19 cellular contexts compared by ENCODE assay signal in the genomic region with DNA sequence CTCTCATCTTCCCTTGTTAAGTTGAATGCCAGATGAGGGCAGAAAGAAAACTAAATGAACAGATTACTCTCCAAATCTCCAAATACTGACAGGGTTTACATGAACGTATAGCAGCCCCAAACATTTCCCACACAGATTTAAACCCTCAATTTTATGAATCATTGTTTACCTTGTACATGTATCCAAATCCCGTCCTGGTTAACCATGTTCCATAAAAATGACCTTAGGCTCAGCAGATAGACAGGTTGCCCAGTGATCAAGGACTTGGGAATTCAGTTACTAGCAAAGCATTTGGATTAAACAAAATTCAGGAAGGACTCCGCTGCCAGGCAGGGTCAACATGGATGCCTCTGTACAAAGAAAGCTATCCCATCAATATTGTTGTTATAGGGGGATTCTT.
DNase-seq lines count a peak whose midpoint lies in the region; ATAC-seq, FAIRE-seq and TF ChIP-seq lines count a peak whose summit lies in the region.
"Had no signal": no experiment of that assay in that cellular context is flagged by ENCODE, and none has a peak within 500 bp of the region (broad histone marks: within the 10 kb centered on the region; RNA-seq: fewer than 3 reads in every experiment).

No MANE protein-coding gene starts in this region.

- H3K4me3 ChIP-seq in IMR-90 (ENCODE audit: insufficient read depth, low read depth, low read length) = no peak overlapping the region
- H3K4me3 ChIP-seq in H1 (ENCODE audit: extremely low read depth in 1 of 4, insufficient read depth in 2 of 4, low read depth in 3 of 4, low read length in 4 of 4) = no peak overlapping the region
- no peak overlapping the region for H3K4me3 ChIP-seq in CD4-positive, alpha-beta memory T cell (ENCODE audit: low read length in 2 of 2)
- H3K4me3 ChIP-seq: BLaER1 had no signal

- H3K23ac ChIP-seq in IMR-90 (ENCODE audit: low read depth, low read length) (no peak overlapping the region), H1 (ENCODE audit: insufficient read length) (no peak overlapping the region)

- TF ChIP-seq EP300 in H1 (IDR thresholded peaks at IDR 0.05; ENCODE audit: borderline replicate concordance in 1 of 2, low read depth in 2 of 2, low read length in 2 of 2) = no peak

- H3K9ac ChIP-seq in IMR-90 (ENCODE audit: low read depth, low read length) (no peak overlapping the region), H1 (replicated peaks in 1 of 4; ENCODE audit: extremely low read depth in 1 of 4, low read depth in 3 of 4, low read length in 3 of 4) (no peak overlapping the region)
- H3K9ac ChIP-seq: BLaER1 had no signal

- no CpG with 5 or more reads among the region's 3 CpGs for WGBS in IMR-90 (ENCODE audit: extremely low coverage in 2 of 2, insufficient read length in 1 of 2), 2 experiments
- 85% methylated on average over 3 of the region's 3 CpGs; no CpG with 5 or more reads in 1 of the 2 experiments for WGBS in H1 (ENCODE audit: extremely low coverage in 1 of 2, insufficient coverage in 1 of 2, insufficient read length in 1 of 2, insufficient replicate concordance in 2 of 2, low coverage in 1 of 2, low lambda C conversion rate in 2 of 2, missing lambda C conversion rate in 1 of 2), 2 experiments

- H3K4me1 Mint-ChIP-seq in CD4-positive, alpha-beta memory T cell = no peaks in the 10 kb centered on the region
- H3K4me1 Mint-ChIP-seq: B cell; CD4-positive, CD25-positive, alpha-beta regulatory T cell; CD8-positive, alpha-beta memory T cell; H9 had no signal

- no TSS peak for BruUV-seq in IMR-90 (replicated peaks; lab: Mats Ljungman, UMichigan)

- H2BK5ac ChIP-seq in IMR-90 (ENCODE audit: low read depth, low read length, poor library complexity, severe bottlenecking) (no peak overlapping the region), H1 (ENCODE audit: low read depth, low read length) (no peak overlapping the region)

- H4K91ac ChIP-seq in IMR-90 (ENCODE audit: insufficient read depth, low read depth, low read length) (no peak overlapping the region), H1 (replicated peaks; ENCODE audit: insufficient read length, low read length) (no peak overlapping the region)

- no peak overlapping the region for H3K56ac ChIP-seq in IMR-90 (ENCODE audit: extremely low read depth, insufficient read depth, low read length)
- H3K56ac ChIP-seq in H1 (replicated peaks; ENCODE audit: insufficient read length, low read depth, low read length) = no peak overlapping the region

- no peaks in the 10 kb centered on the region for H3K9me3 Mint-ChIP-seq in CD4-positive, alpha-beta memory T cell

- H3K27me3 Mint-ChIP-seq in CD4-positive, alpha-beta memory T cell = peaks cover 3 to 7% of the 10 kb centered on the region in 2 donors

- no peaks in the 10 kb centered on the region; the same call in 1 of the 2 replicates for H3K9me3 ChIP-seq in IMR-90 (ENCODE audit: control insufficient read depth, insufficient read depth, low read length)
- H3K9me3 ChIP-seq in H1 (ENCODE audit: insufficient read depth in 2 of 2, low read depth in 1 of 2, low read length in 1 of 2) = no peaks in the 10 kb centered on the region
- H3K9me3 ChIP-seq in CD4-positive, alpha-beta memory T cell (ENCODE audit: control insufficient read depth in 1 of 2, low read length in 2 of 2) = no peaks in the 10 kb centered on the region
- H3K9me3 ChIP-seq: BLaER1 had no signal

- TF ChIP-seq CTCF in IMR-90 (conservative IDR thresholded peaks at IDR 0.05; ENCODE audit: low read depth, low read length) (no peak), H1 (IDR thresholded peaks at IDR 0.05; ENCODE audit: control extremely low read depth in 1 of 3, insufficient read depth in 1 of 3, low read depth in 1 of 3, low read length in 3 of 3) (no peak)

- no peak overlapping the region for H3K4me2 ChIP-seq in IMR-90 (ENCODE audit: low read depth, low read length)
- no peak overlapping the region for H3K4me2 ChIP-seq in H1 (ENCODE audit: insufficient read depth in 1 of 2, low read depth in 2 of 2, low read length in 2 of 2)
- H3K4me2 ChIP-seq: BLaER1 had no signal

- TF ChIP-seq RAD21 in IMR-90 (IDR thresholded peaks at IDR 0.05; ENCODE audit: low read length) = no peak
- no peak for TF ChIP-seq RAD21 in H1 (IDR thresholded peaks at IDR 0.05 in 1 of 2, conservative IDR thresholded peaks at IDR 0.05 in 1 of 2; ENCODE audit: low read depth in 2 of 2, low read length in 2 of 2)

- no peak overlapping the region for H3K4me3 Mint-ChIP-seq in CD4-positive, alpha-beta memory T cell
- H3K4me3 Mint-ChIP-seq: B cell; CD4-positive, CD25-positive, alpha-beta regulatory T cell; CD8-positive, alpha-beta memory T cell; H9 had no signal

- H2AFZ ChIP-seq in IMR-90 (replicated peaks; ENCODE audit: low read length, poor library complexity) (no peak overlapping the region), H1 (ENCODE audit: low read length) (peak overlapping the region; percentile 92)

- H2BK20ac ChIP-seq in IMR-90 (ENCODE audit: low read depth, low read length) (no peak overlapping the region; the same call in 1 of the 2 replicates), H1 (ENCODE audit: low read length) (no peak overlapping the region)

- DNase-seq in IMR-90 (no peak), M059J (ENCODE audit: low read depth) (peak; percentile 2), H1 (ENCODE audit: low read depth in 1 of 2, low spot score in 2 of 2) (no peak), NCI-H748 treated with DMSO at 0.1 percent for 48 hours (lab: John Stamatoyannopoulos, UW) (no peak), AML-193 (lab: John Stamatoyannopoulos, UW) (no peak)
- no peak for DNase-seq in CD4-positive, alpha-beta memory T cell
- DNase-seq: CD4-positive, CD25-positive, alpha-beta regulatory T cell; CD8-positive, alpha-beta memory T cell; DMS 273 treated with DMSO at 0.1 percent for 48 hours; DMS79 treated with DMSO at 0.1 percent for 48 hours; GF-D8; H9 had no signal

- H3K27ac ChIP-seq in IMR-90 (ENCODE audit: insufficient read depth, low read length) = no peak overlapping the region
- no peak overlapping the region for H3K27ac ChIP-seq in H1 (ENCODE audit: low read depth, low read length)
- H3K27ac ChIP-seq in CD4-positive, alpha-beta memory T cell (ENCODE audit: low read depth, low read length) = no peak overlapping the region
- H3K27ac ChIP-seq: BLaER1, C4-2B had no signal

- H2AK5ac ChIP-seq in IMR-90 (ENCODE audit: low read depth, low read length) = peak overlapping the region; percentile 33; the same call in 1 of the 2 replicates
- no peak overlapping the region for H2AK5ac ChIP-seq in H1 (ENCODE audit: low read depth, low read length)

- H3K36me3 Mint-ChIP-seq in CD4-positive, alpha-beta memory T cell = no peaks in the 10 kb centered on the region
- H3K36me3 Mint-ChIP-seq: CD4-positive, CD25-positive, alpha-beta regulatory T cell; CD8-positive, alpha-beta memory T cell had no signal

- H3K27me3 ChIP-seq in IMR-90 (ENCODE audit: control insufficient read depth, insufficient read depth, low read length) (no peaks in the 10 kb centered on the region), H1 (replicated peaks in 1 of 4; ENCODE audit: control insufficient read depth in 3 of 4, extremely low read depth in 1 of 4, insufficient read depth in 3 of 4, low read length in 3 of 4) (no peaks in the 10 kb centered on the region)
- no peaks in the 10 kb centered on the region for H3K27me3 ChIP-seq in CD4-positive, alpha-beta memory T cell (ENCODE audit: insufficient read depth, low read length)
- H3K27me3 ChIP-seq: BLaER1 had no signal

- in situ Hi-C loops in IMR-90 (cut with MboI; ENCODE audit: low sequenced_read_pairs) = no loop called here

- H3K18ac ChIP-seq in IMR-90 (ENCODE audit: low read depth, low read length) (no peak overlapping the region; the same call in 1 of the 2 replicates), H1 (ENCODE audit: extremely low read depth, low read length) (no peak overlapping the region)

- no peak overlapping the region for H3K27ac Mint-ChIP-seq in CD4-positive, alpha-beta memory T cell
- H3K27ac Mint-ChIP-seq: B cell; CD4-positive, CD25-positive, alpha-beta regulatory T cell; CD8-positive, alpha-beta memory T cell; H9 had no signal

- FAIRE-seq in H1 (lab: Jason Lieb, UNC) = no peak
- FAIRE-seq: D721Med, GM12891, GM18507 had no signal

- no peak for TF ChIP-seq POLR2A in IMR-90 (IDR thresholded peaks at IDR 0.05; ENCODE audit: low read depth, low read length)
- TF ChIP-seq POLR2A in H1 (IDR thresholded peaks at IDR 0.05; ENCODE audit: control extremely low read depth in 1 of 2, low read depth in 2 of 2, low read length in 2 of 2) = no peak

- CTCF ChIA-PET in IMR-90 (lab: Yijun Ruan, JAX) = no interaction called here
- CTCF ChIA-PET in H1 (lab: Charles Lee; ENCODE audit: partially characterized antibody) = no interaction called here
- CTCF ChIA-PET in CD4-positive, alpha-beta memory T cell (lab: Charles Lee; ENCODE audit: partially characterized antibody) = no interaction called here

- H3K36me3 ChIP-seq in IMR-90 (ENCODE audit: control insufficient read depth, insufficient read depth, low read length) (no peaks in the 10 kb centered on the region), H1 (ENCODE audit: control insufficient read depth in 2 of 4, insufficient read depth in 4 of 4, low read length in 3 of 4) (no peaks in the 10 kb centered on the region)
- no peaks in the 10 kb centered on the region for H3K36me3 ChIP-seq in CD4-positive, alpha-beta memory T cell (ENCODE audit: insufficient read depth, low read length)
- H3K36me3 ChIP-seq: BLaER1 had no signal

- H3K79me2 ChIP-seq in H1 (ENCODE audit: control insufficient read depth in 1 of 2, insufficient read depth in 2 of 2, low read length in 2 of 2) = no peaks in the 10 kb centered on the region

- H3K4ac ChIP-seq in IMR-90 (ENCODE audit: low read depth, low read length) = no peak overlapping the region
- H3K4ac ChIP-seq in H1 (replicated peaks; ENCODE audit: insufficient read length, low read depth, low read length) = no peak overlapping the region

- H2BK12ac ChIP-seq in H1 (ENCODE audit: low read depth, low read length) = no peak overlapping the region

- H3K23me2 ChIP-seq in H1 (ENCODE audit: low read depth, low read length) = no peaks in the 10 kb centered on the region; the same call in 1 of the 2 replicates

- POLR2A ChIA-PET in IMR-90 (lab: Charles Lee; ENCODE audit: unreplicated experiment) (no interaction called here), H1 (lab: Charles Lee; ENCODE audit: partially characterized antibody) (no interaction called here)
- POLR2A ChIA-PET in CD4-positive, alpha-beta memory T cell (lab: Charles Lee; ENCODE audit: partially characterized antibody) = no interaction called here

- H3K14ac ChIP-seq in IMR-90 (replicated peaks; ENCODE audit: low read depth, low read length) = 0 out of 2 replicates have a peak overlapping the region, but pooled peaks have one; percentile 35
- no peak overlapping the region for H3K14ac ChIP-seq in H1 (ENCODE audit: insufficient read length)

- intact Hi-C loops in IMR-90 (cut with micrococcal nuclease) = loop anchor here (10.0 kb wide), 2 partner anchors 663 to 813 kb away; no protein-coding TSS in a partner anchor
- intact Hi-C loops in CD4-positive, alpha-beta memory T cell (cut with micrococcal nuclease) = no loop called here

- no peak overlapping the region for H4K5ac ChIP-seq in IMR-90 (ENCODE audit: low read depth, low read length)
- no peak overlapping the region for H4K5ac ChIP-seq in H1 (ENCODE audit: insufficient read length, low read depth, low read length)

- H2BK120ac ChIP-seq in IMR-90 (ENCODE audit: low read depth, low read length) (no peak overlapping the region), H1 (replicated peaks; ENCODE audit: low read depth, low read length) (no peak overlapping the region)

- H2AK9ac ChIP-seq in IMR-90 (replicated peaks; ENCODE audit: low read depth, low read length, poor library complexity) = no peak overlapping the region

- dilution Hi-C loops in IMR-90 (cut with HindIII; ENCODE audit: low sequenced_read_pairs, unreplicated experiment) = no loop called here

- H2BK15ac ChIP-seq in IMR-90 (ENCODE audit: low read depth, low read length) (no peak overlapping the region), H1 (ENCODE audit: low read length) (no peak overlapping the region)

- H3K4me1 ChIP-seq in IMR-90 (ENCODE audit: control insufficient read depth, insufficient read depth, low read length) (peaks cover 2% of the 10 kb centered on the region), H1 (replicated peaks in 1 of 4; ENCODE audit: control insufficient read depth in 3 of 4, insufficient read depth in 4 of 4, low read length in 3 of 4) (no peaks in the 10 kb centered on the region)
- no peaks in the 10 kb centered on the region for H3K4me1 ChIP-seq in CD4-positive, alpha-beta memory T cell (ENCODE audit: insufficient read depth, low read length)
- H3K4me1 ChIP-seq: BLaER1 had no signal

- ATAC-seq in IMR-90 (ENCODE audit: low read depth) = no peak
- ATAC-seq: HCT116 had no signal

- H4K8ac ChIP-seq in IMR-90 (ENCODE audit: low read depth in 2 of 2, low read length in 2 of 2) (no peak overlapping the region), H1 (ENCODE audit: extremely low read depth, insufficient read depth, low read length) (no peak overlapping the region)

- H3K9me1 ChIP-seq in IMR-90 (ENCODE audit: insufficient read depth, low read length) = no peaks in the 10 kb centered on the region

- H4K20me1 ChIP-seq in IMR-90 (ENCODE audit: insufficient read depth, low read length) (no peaks in the 10 kb centered on the region), H1 (replicated peaks in 1 of 2; ENCODE audit: control insufficient read depth in 1 of 2, insufficient read depth in 2 of 2, low read length in 2 of 2) (no peaks in the 10 kb centered on the region)
- H4K20me1 ChIP-seq: BLaER1 had no signal

- no peaks in the 10 kb centered on the region for H3K79me1 ChIP-seq in IMR-90 (ENCODE audit: low read depth in 1 of 2, low read length in 2 of 2)
- H3K79me1 ChIP-seq in H1 (ENCODE audit: low read depth, low read length) = no peaks in the 10 kb centered on the region
